In the genomic region with DNA sequence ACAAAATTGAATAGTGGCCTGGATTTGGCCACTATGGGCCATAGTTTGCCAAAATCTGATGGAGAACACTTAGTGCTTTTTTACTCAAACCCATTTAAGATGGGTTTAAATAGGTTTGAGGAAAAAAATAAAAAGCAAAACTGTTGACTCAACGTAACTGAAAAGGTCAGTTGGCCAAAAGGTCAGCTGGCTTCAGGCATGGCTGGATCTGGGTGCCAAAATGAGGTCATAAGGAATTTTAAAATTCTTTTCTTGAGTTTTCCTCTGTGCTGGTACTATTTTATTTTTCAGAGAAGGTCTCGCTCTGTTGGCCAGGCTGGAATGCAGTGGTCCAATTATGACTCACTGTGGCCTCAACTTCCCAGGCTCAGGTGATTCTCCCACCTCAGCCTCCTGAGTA, we compare ENCODE assay signal across 17 cellular contexts. TPM values are rescaled to one million over a fixed set of nuclear protein-coding genes. Genes with fewer than 3 reads are reported as not detected.
A peak's percentile ranks its signal among the peaks of the same experiment; 100 is the strongest.
DNase-seq lines count a peak whose midpoint lies in the region; ATAC-seq, FAIRE-seq and TF ChIP-seq lines count a peak whose summit lies in the region.
"Had no signal": no experiment of that assay in that cellular context is flagged by ENCODE, and none has a peak within 500 bp of the region (broad histone marks: within the 10 kb centered on the region; RNA-seq: fewer than 3 reads in every experiment).

No MANE protein-coding gene starts in this region.

- no peaks in the 10 kb centered on the region for H4K20me1 ChIP-seq in HepG2 (ENCODE audit: insufficient read depth, low read length)

- 49% methylated on average over 2 of the region's 2 CpGs for WGBS in HepG2 (ENCODE audit: low lambda C conversion rate)
- 53% methylated on average over 2 of the region's 2 CpGs for WGBS in right lobe of liver (ENCODE audit: insufficient coverage, low coverage, low lambda C conversion rate, missing lambda C conversion rate)

- H3K27ac ChIP-seq in HepG2 (ENCODE audit: extremely low read length, insufficient read depth, low read length) (no peak overlapping the region), right lobe of liver (no peak overlapping the region)
- H3K27ac ChIP-seq: BLaER1 treated with 17β-estradiol and CSF1 and Interleukin-3, amounts not matched to agents 10 nM and 100 nM had no signal

- no peak overlapping the region for H3K4me3 ChIP-seq in HepG2 (replicated peaks in 1 of 3; ENCODE audit: insufficient read depth in 1 of 3, low read depth in 2 of 3, low read length in 3 of 3)
- H3K4me3 ChIP-seq in right lobe of liver, result no peak overlapping the region
- H3K4me3 ChIP-seq: BLaER1 treated with 17β-estradiol and CSF1 and Interleukin-3, amounts not matched to agents 10 nM and 100 nM; GM23338 had no signal

- H2AFZ ChIP-seq in HepG2 (ENCODE audit: low read length), result no peak overlapping the region
- H2AFZ ChIP-seq: GM23338 had no signal

- H3K4me1 ChIP-seq in HepG2 (ENCODE audit: insufficient read depth, low read length) (no peaks in the 10 kb centered on the region), right lobe of liver (no peaks in the 10 kb centered on the region)

- in situ Hi-C loops in HepG2 (cut with HindIII; ENCODE audit: extremely low pct_ligation_motif_present, low pct_unique_long_range_greater_than_20kb), result no loop called here

- TF ChIP-seq CTCF in HepG2 (CRISPR knock-in tag; IDR thresholded peaks at IDR 0.05), result no peak
- TF ChIP-seq CTCF in right lobe of liver (IDR thresholded peaks at IDR 0.05), result no peak

- H3K79me2 ChIP-seq in HepG2 (ENCODE audit: insufficient read depth, low read length), result no peaks in the 10 kb centered on the region

- no peak overlapping the region for H3K9ac ChIP-seq in HepG2 (ENCODE audit: insufficient read depth, low read depth, low read length)
- H3K9ac ChIP-seq: BLaER1 treated with 17β-estradiol and CSF1 and Interleukin-3, amounts not matched to agents 10 nM and 100 nM had no signal

- no peak for DNase-seq in HepG2 (ENCODE audit: low spot score)
- no peak for DNase-seq in right lobe of liver
- peak; percentile 43 for DNase-seq in mesenteric fat pad (ENCODE audit: low spot score)
- peak; percentile 16 for DNase-seq in renal cortical epithelial cell (ENCODE audit: low read depth)
- DNase-seq: ACHN; Calu3; CD4-positive, CD25-positive, alpha-beta regulatory T cell; DMS79; H7; IMR-90 had no signal

- H3K27me3 ChIP-seq in HepG2 (ENCODE audit: control insufficient read depth in 1 of 2, insufficient read depth in 2 of 2, low read length in 2 of 2) (peaks cover 0 to 3% of the 10 kb centered on the region in 2 experiments; a peak in 1 of 5 replicates), right lobe of liver (no peaks in the 10 kb centered on the region)
- H3K27me3 ChIP-seq: BLaER1 treated with 17β-estradiol and CSF1 and Interleukin-3, amounts not matched to agents 10 nM and 100 nM had no signal

- POLR2A ChIA-PET in HepG2 (lab: Yijun Ruan, JAX), result no interaction called here

- H3K36me3 ChIP-seq in HepG2 (replicated peaks in 1 of 2; ENCODE audit: control insufficient read depth in 1 of 2, insufficient read depth in 2 of 2, low read length in 2 of 2) (no peaks in the 10 kb centered on the region), right lobe of liver (no peaks in the 10 kb centered on the region)

- no TSS peak for BruUV-seq in HepG2 (replicated peaks; lab: Mats Ljungman, UMichigan)

- no peak for TF ChIP-seq EP300 in HepG2 (IDR thresholded peaks at IDR 0.05; ENCODE audit: low read depth in 2 of 2, low read length in 2 of 2)
- TF ChIP-seq EP300 in HepG2 (CRISPR knock-in tag; IDR thresholded peaks at IDR 0.05; ENCODE audit: borderline replicate concordance), result no peak

- H3K9me3 ChIP-seq in HepG2 (ENCODE audit: low read length) (peaks cover 10% of the 10 kb centered on the region; the same call in 1 of the 2 replicates), right lobe of liver (no peaks in the 10 kb centered on the region)

- intact Hi-C loops in HepG2 (cut with micrococcal nuclease; ENCODE audit: unreplicated experiment), result no loop called here
- intact Hi-C loops in right lobe of liver (cut with DNase I), result no loop called here

- FAIRE-seq in HepG2 (lab: Jason Lieb, UNC), result no peak
- FAIRE-seq: GM12891 had no signal

- CTCF ChIA-PET in HepG2 (lab: Yijun Ruan, JAX; ENCODE audit: low intra/inter-chr PET ratio, low total read pairs), result no interaction called here

- no peak for TF ChIP-seq POLR2A in HepG2 (IDR thresholded peaks at IDR 0.05; ENCODE audit: insufficient read depth in 1 of 2, low read depth in 2 of 2, low read length in 2 of 2)
- TF ChIP-seq POLR2A in right lobe of liver (IDR thresholded peaks at IDR 0.05), result no peak

- H3K4me2 ChIP-seq in HepG2 (ENCODE audit: low read depth, low read length), result no peak overlapping the region
- H3K4me2 ChIP-seq: GM23338 had no signal

- no peak for ATAC-seq in HepG2
- ATAC-seq in right lobe of liver, result no peak
- ATAC-seq in HG03095 (IDR thresholded peaks at IDR 0.05; ENCODE audit: unreplicated experiment), result no peak
- ATAC-seq in HG03460 (IDR thresholded peaks at IDR 0.05; ENCODE audit: unreplicated experiment), result no peak
- no peak for ATAC-seq in GM19395 (IDR thresholded peaks at IDR 0.05; ENCODE audit: unreplicated experiment)
- ATAC-seq: GM23338 had no signal

- no peak for TF ChIP-seq RAD21 in HepG2 (CRISPR knock-in tag; IDR thresholded peaks at IDR 0.05)

TF ChIP-seq in HepG2, 621 proteins besides CTCF, POLR2A, EP300 and RAD21:
- TF ChIP-seq ZNF605 (CRISPR knock-in tag; IDR thresholded peaks at IDR 0.05) (no peak), ZNF329 (CRISPR knock-in tag; IDR thresholded peaks at IDR 0.05; ENCODE audit: low read depth) (peak; percentile 86), ZNF12 (CRISPR knock-in tag; IDR thresholded peaks at IDR 0.05) (no peak)
- TF ChIP-seq, protein P1, sequence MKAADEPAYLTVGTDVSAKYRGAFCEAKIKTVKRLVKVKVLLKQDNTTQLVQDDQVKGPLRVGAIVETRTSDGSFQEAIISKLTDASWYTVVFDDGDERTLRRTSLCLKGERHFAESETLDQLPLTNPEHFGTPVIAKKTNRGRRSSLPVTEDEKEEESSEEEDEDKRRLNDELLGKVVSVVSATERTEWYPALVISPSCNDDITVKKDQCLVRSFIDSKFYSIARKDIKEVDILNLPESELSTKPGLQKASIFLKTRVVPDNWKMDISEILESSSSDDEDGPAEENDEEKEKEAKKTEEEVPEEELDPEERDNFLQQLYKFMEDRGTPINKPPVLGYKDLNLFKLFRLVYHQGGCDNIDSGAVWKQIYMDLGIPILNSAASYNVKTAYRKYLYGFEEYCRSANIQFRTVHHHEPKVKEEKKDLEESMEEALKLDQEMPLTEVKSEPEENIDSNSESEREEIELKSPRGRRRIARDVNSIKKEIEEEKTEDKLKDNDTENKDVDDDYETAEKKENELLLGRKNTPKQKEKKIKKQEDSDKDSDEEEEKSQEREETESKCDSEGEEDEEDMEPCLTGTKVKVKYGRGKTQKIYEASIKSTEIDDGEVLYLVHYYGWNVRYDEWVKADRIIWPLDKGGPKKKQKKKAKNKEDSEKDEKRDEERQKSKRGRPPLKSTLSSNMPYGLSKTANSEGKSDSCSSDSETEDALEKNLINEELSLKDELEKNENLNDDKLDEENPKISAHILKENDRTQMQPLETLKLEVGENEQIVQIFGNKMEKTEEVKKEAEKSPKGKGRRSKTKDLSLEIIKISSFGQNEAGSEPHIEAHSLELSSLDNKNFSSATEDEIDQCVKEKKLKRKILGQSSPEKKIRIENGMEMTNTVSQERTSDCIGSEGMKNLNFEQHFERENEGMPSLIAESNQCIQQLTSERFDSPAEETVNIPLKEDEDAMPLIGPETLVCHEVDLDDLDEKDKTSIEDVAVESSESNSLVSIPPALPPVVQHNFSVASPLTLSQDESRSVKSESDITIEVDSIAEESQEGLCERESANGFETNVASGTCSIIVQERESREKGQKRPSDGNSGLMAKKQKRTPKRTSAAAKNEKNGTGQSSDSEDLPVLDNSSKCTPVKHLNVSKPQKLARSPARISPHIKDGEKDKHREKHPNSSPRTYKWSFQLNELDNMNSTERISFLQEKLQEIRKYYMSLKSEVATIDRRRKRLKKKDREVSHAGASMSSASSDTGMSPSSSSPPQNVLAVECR (CRISPR knock-in tag; IDR thresholded peaks at IDR 0.05; ENCODE audit: borderline replicate concordance), result no peak

RNA-seq across cellular contexts. Expression of a gene that starts 51.0 kb away (rescaled TPM):
- total RNA-seq in HepG2 (2016; rRNA removed; fragmentation: Illumina TruSeq; extraction: Trizol) (not detected in 2 replicates), right lobe of liver (not detected), mesenteric fat pad (not detected), renal cortical epithelial cell (not detected in 2 replicates)
- not detected in 2 replicates for total RNA-seq in HepG2 (2016; cell fraction: cytosol; rRNA removed; fragmentation: Illumina TruSeq; extraction: Trizol; ENCODE audit: low read depth)
- total RNA-seq in HepG2 (2016; cell fraction: insoluble cytoplasmic fraction; rRNA removed; fragmentation: Illumina TruSeq; extraction: Trizol), result not detected in 2 replicates
- not detected in 2 replicates for total RNA-seq in HepG2 (2016; cell fraction: membrane; rRNA removed; fragmentation: Illumina TruSeq; extraction: Trizol)
- total RNA-seq in HepG2 (2016; cell fraction: nucleus; rRNA removed; fragmentation: Illumina TruSeq; extraction: Trizol), result not detected in 2 replicates
- polyA plus RNA-seq in HepG2 (2011; rRNA removed), result not detected in 2 replicates
- not detected in 2 replicates for polyA plus RNA-seq in HepG2 (2011; cell fraction: cytosol; rRNA removed)
- not detected in 2 replicates for polyA plus RNA-seq in HepG2 (2011; cell fraction: nucleus; rRNA removed)
- 0.35 and 0.60 TPM in 2 replicates for polyA plus RNA-seq in HepG2 (2012)
- not detected in 2 replicates for polyA plus RNA-seq in HepG2 (2016; cell fraction: cytosol; fragmentation: Illumina TruSeq; extraction: Trizol; ENCODE audit: low read depth)
- polyA plus RNA-seq in HepG2 (2016; cell fraction: insoluble cytoplasmic fraction; fragmentation: Illumina TruSeq; extraction: Trizol; ENCODE audit: low read depth), result not detected in 2 replicates
- polyA plus RNA-seq in HepG2 (2016; cell fraction: membrane; fragmentation: Illumina TruSeq; extraction: Trizol; ENCODE audit: low read depth), result not detected in 2 replicates
- polyA plus RNA-seq in HepG2 (2016; cell fraction: nucleus; fragmentation: Illumina TruSeq; extraction: Trizol; ENCODE audit: insufficient read depth, low read depth), result not detected in 2 replicates
- polyA minus RNA-seq in HepG2 (2011; rRNA and poly(A)+ RNA removed; ENCODE audit: low replicate concordance), result not detected in 2 replicates
- polyA minus RNA-seq in HepG2 (2011; cell fraction: cytosol; rRNA and poly(A)+ RNA removed), result not detected in 2 replicates
- not detected in 2 replicates for polyA minus RNA-seq in HepG2 (2011; cell fraction: nucleus; rRNA and poly(A)+ RNA removed)
- total RNA-seq: Calu3; CD4-positive, CD25-positive, alpha-beta regulatory T cell; G401; GM23338; H7; IMR-90 had no signal
- polyA plus RNA-seq: CD4-positive, CD25-positive, alpha-beta regulatory T cell; GM23338; IMR-90 had no signal

Comparison
In these comparisons a context has a peak if more than half of its experiments do, and no peak if none do; other contexts are left out.
1. DNase-seq: peak in mesenteric fat pad (single experiment) and renal cortical epithelial cell (single experiment); none in HepG2 (single experiment) and right lobe of liver (0 of 3).